In genomic region chr2:239758325-239758877, GRCh38 we compare ENCODE assay signal across 14 cellular contexts.
A peak's percentile ranks its signal among the peaks of the same experiment; 100 is the strongest.
DNase-seq lines count a peak whose midpoint lies in the region; ATAC-seq and TF ChIP-seq lines count a peak whose summit lies in the region.
"Had no signal": no experiment of that assay in that cellular context is flagged by ENCODE, and none has a peak within 500 bp of the region (broad histone marks: within the 10 kb centered on the region; RNA-seq: fewer than 3 reads in every experiment).

No MANE protein-coding gene starts in this region.

- H3K9me3 ChIP-seq in mammary epithelial cell (replicated peaks; ENCODE audit: insufficient read depth, low read length) (peaks cover 13% of the 10 kb centered on the region), mesenchymal stem cell (ENCODE audit: control insufficient read depth, low read length) (peaks cover 11% of the 10 kb centered on the region), adrenal gland (replicated peaks in 1 of 3) (no peaks in the 10 kb centered on the region)
- H3K9me3 ChIP-seq: ovary had no signal

- dilution Hi-C loops in mammary epithelial cell (cut with HindIII; ENCODE audit: low sequenced_read_pairs): no loop called here

- H3K27me3 ChIP-seq in mammary epithelial cell (ENCODE audit: insufficient read depth, low read length) (no peaks in the 10 kb centered on the region), mesenchymal stem cell (ENCODE audit: control insufficient read depth in 1 of 2, insufficient read depth in 1 of 2, low read length in 2 of 2) (peaks cover 0 to 38% of the 10 kb centered on the region in 2 experiments), adrenal gland (no peaks in the 10 kb centered on the region)
- H3K27me3 ChIP-seq: ovary had no signal

- H4K8ac ChIP-seq in mesenchymal stem cell (ENCODE audit: low read length): no peak overlapping the region

- H3K4me2 ChIP-seq in mammary epithelial cell (ENCODE audit: insufficient read depth, low read depth, low read length) (no peak overlapping the region), mesenchymal stem cell (ENCODE audit: low read length, poor library complexity, severe bottlenecking) (no peak overlapping the region)

- peak; percentile 25 for DNase-seq in AG08396 (ENCODE audit: low spot score)
- DNase-seq in M059J (ENCODE audit: low read depth): peak; percentile 88
- DNase-seq in mammary epithelial cell: peak; percentile 15
- peak; percentile 18 for DNase-seq in mesenchymal stem cell
- no peak for DNase-seq in adrenal gland
- DNase-seq in DMS153 (lab: John Stamatoyannopoulos, UW): no peak
- DNase-seq in AG20443 (ENCODE audit: low spot score): no peak
- DNase-seq: activated CD4-positive, alpha-beta T cell treated with anti-CD3 and anti-CD28 coated beads, Interleukin-2, amount 10 ng/mL, durations not matched to agents 7 days and 5 days; activated T-cell treated with anti-CD3 and anti-CD28 coated beads, Interleukin-2, amount 50 U/mL, for 48 hours; midbrain; NCI-H1092 treated with DMSO at 0.1 percent for 48 hours; NCI-H510A; ovary had no signal

- no peaks in the 10 kb centered on the region for H3K79me1 ChIP-seq in mesenchymal stem cell (replicated peaks; ENCODE audit: low read length, poor library complexity, severe bottlenecking)

- H2BK120ac ChIP-seq in mesenchymal stem cell (ENCODE audit: low read depth, low read length): no peak overlapping the region

- no peak overlapping the region for H2BK12ac ChIP-seq in mesenchymal stem cell (ENCODE audit: low read length in 2 of 2)

- no peak overlapping the region for H2AK5ac ChIP-seq in mesenchymal stem cell (ENCODE audit: low read length, severe bottlenecking)

- H3K14ac ChIP-seq in mesenchymal stem cell (ENCODE audit: low read length in 2 of 2): no peak overlapping the region

- H3K36me3 ChIP-seq in mammary epithelial cell (ENCODE audit: insufficient read depth, low read length) (no peaks in the 10 kb centered on the region), mesenchymal stem cell (ENCODE audit: control insufficient read depth in 1 of 2, insufficient read depth in 2 of 2, low read depth in 1 of 2, low read length in 2 of 2) (no peaks in the 10 kb centered on the region), adrenal gland (replicated peaks in 1 of 2) (no peaks in the 10 kb centered on the region)
- H3K36me3 ChIP-seq: ovary had no signal

- no peak overlapping the region for H3K4me3 ChIP-seq in mammary epithelial cell (replicated peaks in 1 of 3; ENCODE audit: insufficient read depth in 1 of 3, low read depth in 2 of 3, low read length in 3 of 3)
- H3K4me3 ChIP-seq in mesenchymal stem cell (ENCODE audit: insufficient read depth in 1 of 2, low read depth in 1 of 2, low read length in 2 of 2): no peak overlapping the region
- no peak overlapping the region for H3K4me3 ChIP-seq in adrenal gland
- H3K4me3 ChIP-seq: ovary had no signal

- WGBS in mammary epithelial cell (ENCODE audit: low coverage, missing lambda C conversion rate): 29% methylated on average over 16 of the region's 16 CpGs
- 50% methylated on average over 13 of the region's 16 CpGs for WGBS in mesenchymal stem cell
- WGBS in adrenal gland, 4 donors: 71 to 79% (median 73%) methylated on average over 16 of the region's 16 CpGs

- no peak overlapping the region for H3K23ac ChIP-seq in mesenchymal stem cell (ENCODE audit: low read length in 2 of 2)

- H3K79me2 ChIP-seq in mammary epithelial cell (ENCODE audit: insufficient read depth, low read length): no peaks in the 10 kb centered on the region

- no peak for TF ChIP-seq POLR2A in adrenal gland (IDR thresholded peaks at IDR 0.05)

- H2AFZ ChIP-seq in mammary epithelial cell (ENCODE audit: low read depth, low read length) (no peak overlapping the region), mesenchymal stem cell (ENCODE audit: low read depth, low read length) (no peak overlapping the region)

- no peak overlapping the region for H4K91ac ChIP-seq in mesenchymal stem cell (ENCODE audit: low read length)

- H2BK15ac ChIP-seq in mesenchymal stem cell (ENCODE audit: low read depth, poor library complexity, severe bottlenecking): no peak overlapping the region

- no peak overlapping the region for H3K27ac ChIP-seq in mammary epithelial cell (ENCODE audit: insufficient read depth, low read depth, low read length)
- H3K27ac ChIP-seq in mesenchymal stem cell (ENCODE audit: low read length, poor library complexity, severe bottlenecking): no peak overlapping the region
- no peak overlapping the region for H3K27ac ChIP-seq in adrenal gland
- H3K27ac ChIP-seq: ovary had no signal

- H3K4me1 ChIP-seq in mammary epithelial cell (ENCODE audit: insufficient read depth, low read length): no peaks in the 10 kb centered on the region
- no peaks in the 10 kb centered on the region for H3K4me1 ChIP-seq in mesenchymal stem cell (ENCODE audit: control insufficient read depth, insufficient read depth, low read depth, low read length)
- H3K4me1 ChIP-seq in adrenal gland (replicated peaks in 1 of 2): no peaks in the 10 kb centered on the region

- intact Hi-C loops in mammary epithelial cell (cut with micrococcal nuclease): no loop called here
- intact Hi-C loops in adrenal gland (cut with DNase I): no loop called here

- BruUV-seq in mammary epithelial cell (replicated peaks; lab: Mats Ljungman, UMichigan): no TSS peak

- no peak overlapping the region for H2BK5ac ChIP-seq in mesenchymal stem cell (ENCODE audit: low read depth, low read length, poor library complexity, severe bottlenecking)

- no peak for TF ChIP-seq CTCF in mammary epithelial cell (conservative IDR thresholded peaks at IDR 0.05 in 1 of 2, IDR thresholded peaks at IDR 0.05 in 1 of 2; ENCODE audit: extremely low read depth in 1 of 2, insufficient read depth in 1 of 2, low read depth in 1 of 2, low read length in 2 of 2)
- no peak for TF ChIP-seq CTCF in adrenal gland (IDR thresholded peaks at IDR 0.05)

- H4K20me1 ChIP-seq in mammary epithelial cell (ENCODE audit: insufficient read depth, low read length): no peaks in the 10 kb centered on the region

- ATAC-seq in HG03135 (IDR thresholded peaks at IDR 0.05; ENCODE audit: unreplicated experiment): no peak

- H3K9ac ChIP-seq in mammary epithelial cell (ENCODE audit: insufficient read depth, low read length) (no peak overlapping the region), mesenchymal stem cell (ENCODE audit: low read length) (no peak overlapping the region)

- no peak overlapping the region for H3K4ac ChIP-seq in mesenchymal stem cell (ENCODE audit: low read depth in 1 of 2, low read length in 2 of 2)

- no peak overlapping the region for H3K18ac ChIP-seq in mesenchymal stem cell (ENCODE audit: low read depth in 1 of 2, low read length in 2 of 2)

- CTCF ChIA-PET in mammary epithelial cell (lab: Charles Lee; ENCODE audit: low non-redundant PET): no interaction called here

- in situ Hi-C loops in mammary epithelial cell (cut with MboI; ENCODE audit: low sequenced_read_pairs in 2 of 2): no loop called here

Comparison
In these comparisons a context has a peak if more than half of its experiments do, and no peak if none do; other contexts are left out.
1. DNase-seq: peak in AG08396 (single experiment), M059J (single experiment), mammary epithelial cell (single experiment) and mesenchymal stem cell (single experiment); none in adrenal gland (0 of 7), DMS153 (single experiment) and AG20443 (single experiment).